1 cellular context compared by ENCODE assay signal in genomic region chr11:69773626-69774353, GRCh38.
TF ChIP-seq lines count a peak whose summit lies in the region.

No MANE protein-coding gene starts in this region.

TF ChIP-seq in HepG2, 621 proteins besides CTCF, POLR2A, EP300 and RAD21:
- TF ChIP-seq TCF12 (IDR thresholded peaks at IDR 0.05) = no peak
- no peak for TF ChIP-seq TCF12 (CRISPR knock-in tag; IDR thresholded peaks at IDR 0.05)
- no peak for TF ChIP-seq ZNF280B (CRISPR knock-in tag; IDR thresholded peaks at IDR 0.05; ENCODE audit: borderline replicate concordance)
- no peak for TF ChIP-seq FOSL2 (CRISPR knock-in tag; IDR thresholded peaks at IDR 0.05)
- TF ChIP-seq EZH2 (conservative IDR thresholded peaks at IDR 0.05; ENCODE audit: low read depth, low read length) = peak; percentile 40; the same call in 1 of the 2 replicates
